14 cellular contexts compared by ENCODE assay signal in genomic region chr20:41134362-41135186, GRCh38. TPM values are rescaled to one million over a fixed set of nuclear protein-coding genes. Genes with fewer than 3 reads are reported as not detected.
DNase-seq lines count a peak whose midpoint lies in the region; ATAC-seq and TF ChIP-seq lines count a peak whose summit lies in the region.
"Had no signal": no experiment of that assay in that cellular context is flagged by ENCODE, and none has a peak within 500 bp of the region (broad histone marks: within the 10 kb centered on the region; RNA-seq: fewer than 3 reads in every experiment).

No MANE protein-coding gene starts in this region.

- H3K27ac Mint-ChIP-seq in activated CD4-positive, alpha-beta T cell treated with anti-CD3 and anti-CD28 coated beads for 36 hours = peak overlapping the region; percentile 86
- H3K27ac Mint-ChIP-seq in endothelial cell (ENCODE audit: unreplicated experiment) = no peak overlapping the region
- H3K27ac Mint-ChIP-seq: CD14-positive monocyte had no signal

- H3K4me3 ChIP-seq in OCI-LY3 (ENCODE audit: low read length) = no peak overlapping the region
- no peak overlapping the region for H3K4me3 ChIP-seq in rectal smooth muscle tissue (ENCODE audit: low read length)
- H3K4me3 ChIP-seq: ovary, upper lobe of left lung had no signal

- POLR2A ChIA-PET in activated CD4-positive, alpha-beta T cell treated with anti-CD3 and anti-CD28 coated beads for 36 hours (lab: Charles Lee) = interaction anchor here (0.6 to 0.7 kb wide), 2 partner anchors 10 to 23 kb away, joined by 3 to 6 read pairs; no protein-coding TSS in a partner anchor

- peaks cover 14% of the 10 kb centered on the region for H4K20me1 ChIP-seq in OCI-LY3 (ENCODE audit: insufficient read depth, low read length)

- H3K27me3 Mint-ChIP-seq in activated CD4-positive, alpha-beta T cell treated with anti-CD3 and anti-CD28 coated beads for 36 hours = no peaks in the 10 kb centered on the region
- H3K27me3 Mint-ChIP-seq in endothelial cell (ENCODE audit: unreplicated experiment) = peaks cover 16% of the 10 kb centered on the region
- H3K27me3 Mint-ChIP-seq: activated naive CD8-positive, alpha-beta T cell treated with anti-CD3 and anti-CD28 coated beads, Interleukin-2, amount 10 ng/mL, durations not matched to agents 7 days and 5 days had no signal

- H3K27me3 ChIP-seq in OCI-LY3 (ENCODE audit: low read depth, low read length) = no peaks in the 10 kb centered on the region
- H3K27me3 ChIP-seq in rectal smooth muscle tissue (ENCODE audit: control insufficient read depth, insufficient read depth, low read length) = no peaks in the 10 kb centered on the region
- H3K27me3 ChIP-seq: ovary, upper lobe of left lung had no signal

- no peak for DNase-seq in activated CD4-positive, alpha-beta T cell treated with anti-CD3 and anti-CD28 coated beads for 36 hours
- DNase-seq in activated CD4-positive, alpha-beta T cell treated with anti-CD3 and anti-CD28 coated beads for 1 hour = no peak
- DNase-seq in endothelial cell (ENCODE audit: low spot score) (no peak), posterior vena cava (ENCODE audit: low spot score) (no peak), D341Med (ENCODE audit: low spot score) (no peak)
- DNase-seq: hippocampal formation, ovary had no signal

- CTCF ChIA-PET in activated CD4-positive, alpha-beta T cell treated with anti-CD3 and anti-CD28 coated beads for 36 hours (lab: Charles Lee) = interaction anchor here (0.5 to 3.5 kb wide), 31 partner anchors 10 to 276 kb away, joined by 3 to 31 read pairs (median 5); partner anchors contain the start of gene LPIN3

- no peak overlapping the region for H3K9ac ChIP-seq in OCI-LY3 (ENCODE audit: low read length)
- peak overlapping the region; percentile 10 for H3K9ac ChIP-seq in rectal smooth muscle tissue (ENCODE audit: low read length)

- H3K4me1 ChIP-seq in OCI-LY3 (ENCODE audit: low read length) = peaks cover 54% of the 10 kb centered on the region
- H3K4me1 ChIP-seq in rectal smooth muscle tissue (ENCODE audit: control insufficient read depth, insufficient read depth, low read length) = no peaks in the 10 kb centered on the region

- H3K9me3 ChIP-seq in OCI-LY3 (ENCODE audit: insufficient read depth, low read length) = no peaks in the 10 kb centered on the region
- H3K9me3 ChIP-seq: ovary, upper lobe of left lung had no signal

- peak overlapping the region; percentile 33 for H3K4me2 ChIP-seq in OCI-LY3 (ENCODE audit: low read length)

- no peak overlapping the region for H3K27ac ChIP-seq in OCI-LY3 (ENCODE audit: low read length)
- no peak overlapping the region for H3K27ac ChIP-seq in rectal smooth muscle tissue (ENCODE audit: low read depth, low read length)
- H3K27ac ChIP-seq: ovary, upper lobe of left lung, VCaP had no signal

- H3K36me3 Mint-ChIP-seq in activated CD4-positive, alpha-beta T cell treated with anti-CD3 and anti-CD28 coated beads for 36 hours (ENCODE audit: low read depth) = peaks cover 13% of the 10 kb centered on the region
- peaks cover 29% of the 10 kb centered on the region for H3K36me3 Mint-ChIP-seq in endothelial cell (ENCODE audit: low read depth, unreplicated experiment)

- no peaks in the 10 kb centered on the region for H3K9me3 Mint-ChIP-seq in activated CD4-positive, alpha-beta T cell treated with anti-CD3 and anti-CD28 coated beads for 36 hours (ENCODE audit: low read depth)
- no peaks in the 10 kb centered on the region for H3K9me3 Mint-ChIP-seq in endothelial cell (ENCODE audit: unreplicated experiment)
- H3K9me3 Mint-ChIP-seq: activated naive CD8-positive, alpha-beta T cell treated with anti-CD3 and anti-CD28 coated beads, Interleukin-2, amount 10 ng/mL, durations not matched to agents 7 days and 5 days had no signal

- peaks cover 22% of the 10 kb centered on the region for H3K79me2 ChIP-seq in OCI-LY3 (ENCODE audit: low read length)

- intact Hi-C loops in activated CD4-positive, alpha-beta T cell treated with anti-CD3 and anti-CD28 coated beads for 36 hours (cut with DNase I, micrococcal nuclease) = loop anchor here (1.0 to 10.0 kb wide), 5 partner anchors 38 to 480 kb away; partner anchors contain the start of genes CHD6 (in 1 of the 2), LPIN3 (in 1 of the 2) and TOP1 (in 1 of the 2)
- intact Hi-C loops in posterior vena cava (cut with DNase I) = no loop called here

- H2AFZ ChIP-seq in OCI-LY3 (ENCODE audit: low read depth, low read length) = peak overlapping the region; percentile 37; the same call in 1 of the 2 replicates

- peaks cover 53% of the 10 kb centered on the region for H3K4me1 Mint-ChIP-seq in activated CD4-positive, alpha-beta T cell treated with anti-CD3 and anti-CD28 coated beads for 36 hours
- peaks cover 23% of the 10 kb centered on the region for H3K4me1 Mint-ChIP-seq in endothelial cell (ENCODE audit: unreplicated experiment)

- H3K4me3 Mint-ChIP-seq in activated CD4-positive, alpha-beta T cell treated with anti-CD3 and anti-CD28 coated beads for 36 hours = no peak overlapping the region
- H3K4me3 Mint-ChIP-seq in endothelial cell (ENCODE audit: unreplicated experiment) = peak overlapping the region; percentile 87

- ATAC-seq in activated CD4-positive, alpha-beta T cell treated with anti-CD3 and anti-CD28 coated beads for 36 hours = no peak
- no peak for ATAC-seq in HG02571 (IDR thresholded peaks at IDR 0.05; ENCODE audit: unreplicated experiment)

- peaks cover 6% of the 10 kb centered on the region for H3K36me3 ChIP-seq in OCI-LY3 (replicated peaks; ENCODE audit: low read depth, low read length)
- H3K36me3 ChIP-seq in rectal smooth muscle tissue (ENCODE audit: control insufficient read depth, insufficient read depth, low read length) = no peaks in the 10 kb centered on the region
- H3K36me3 ChIP-seq: ovary, upper lobe of left lung had no signal

- TF ChIP-seq CTCF in OCI-LY3 (IDR thresholded peaks at IDR 0.05; ENCODE audit: low read depth, low read length) (no peak), endothelial cell (IDR thresholded peaks at IDR 0.05; ENCODE audit: unreplicated experiment) (no peak)

RNA-seq across cellular contexts. Expression of gene PLCG1, which starts 2.8 kb away (rescaled TPM):
- total RNA-seq in activated CD4-positive, alpha-beta T cell treated with anti-CD3 and anti-CD28 coated beads for 36 hours = 100 to 1,000 TPM; 185 to 230 TPM
- total RNA-seq in endothelial cell (ENCODE audit: unreplicated experiment) (456 TPM), posterior vena cava (10 to 100 TPM; 81.0 to 83.0 TPM)

Comparison
In these comparisons a context has a peak if more than half of its experiments do, and no peak if none do; other contexts are left out.
1. intact Hi-C loops: an anchor here in activated CD4-positive, alpha-beta T cell treated with anti-CD3 and anti-CD28 coated beads for 36 hours (1.0 to 10.0 kb wide); none called in posterior vena cava.